8 cellular contexts compared by ENCODE assay signal in the genomic region with DNA sequence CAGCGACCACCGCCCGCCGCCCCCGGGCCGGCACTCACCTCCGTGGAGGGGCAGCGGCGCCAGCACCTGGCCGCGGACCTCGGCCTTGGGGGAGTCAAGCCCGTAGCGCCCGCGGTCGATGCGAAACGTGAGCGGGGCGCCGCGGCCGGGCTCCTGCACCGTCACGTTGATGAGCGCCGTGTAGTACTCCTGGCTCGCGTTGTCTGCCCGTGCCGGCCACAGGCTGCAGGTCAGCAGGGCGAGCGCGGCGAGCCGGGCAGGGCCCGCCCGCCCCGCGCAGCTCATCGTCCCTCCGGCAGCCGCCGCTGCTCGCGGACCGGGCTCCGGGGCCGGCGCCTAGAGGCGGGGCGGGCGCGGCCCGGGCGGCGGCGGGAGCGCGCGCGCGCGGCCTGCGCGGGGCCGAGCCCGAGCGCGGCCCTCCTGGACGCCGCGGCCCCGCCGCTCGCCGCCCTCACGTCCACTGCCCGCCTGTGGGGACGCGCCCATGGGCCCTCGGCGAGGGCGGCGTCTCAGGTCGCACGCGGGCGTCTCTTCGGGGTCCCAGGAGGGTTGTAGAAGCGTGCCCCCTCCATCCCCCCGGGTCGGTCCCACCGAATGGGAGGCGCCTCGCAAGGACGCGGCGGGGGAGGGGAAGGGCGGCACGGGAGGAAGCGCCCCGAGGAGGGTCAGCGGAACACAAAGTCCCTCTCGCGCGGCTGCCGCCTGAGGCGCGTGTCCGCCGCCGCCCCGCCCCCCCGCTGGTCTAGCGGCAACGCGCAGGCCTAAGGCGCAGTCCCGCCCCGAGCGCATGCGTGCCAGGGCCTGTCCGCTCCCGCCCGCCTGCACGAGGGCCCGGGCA. TPM values are rescaled to one million over a fixed set of nuclear protein-coding genes. Genes with fewer than 3 reads are reported as not detected.
A peak's percentile ranks its signal among the peaks of the same experiment; 100 is the strongest.
DNase-seq lines count a peak whose midpoint lies in the region; ATAC-seq and TF ChIP-seq lines count a peak whose summit lies in the region.

A gene with protein sequence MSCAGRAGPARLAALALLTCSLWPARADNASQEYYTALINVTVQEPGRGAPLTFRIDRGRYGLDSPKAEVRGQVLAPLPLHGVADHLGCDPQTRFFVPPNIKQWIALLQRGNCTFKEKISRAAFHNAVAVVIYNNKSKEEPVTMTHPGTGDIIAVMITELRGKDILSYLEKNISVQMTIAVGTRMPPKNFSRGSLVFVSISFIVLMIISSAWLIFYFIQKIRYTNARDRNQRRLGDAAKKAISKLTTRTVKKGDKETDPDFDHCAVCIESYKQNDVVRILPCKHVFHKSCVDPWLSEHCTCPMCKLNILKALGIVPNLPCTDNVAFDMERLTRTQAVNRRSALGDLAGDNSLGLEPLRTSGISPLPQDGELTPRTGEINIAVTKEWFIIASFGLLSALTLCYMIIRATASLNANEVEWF (minus strand): TSS at position 342 of the 838 bp plus-strand sequence. CDS start 57 bp downstream, at position 285.

- peaks cover 21% of the 10 kb centered on the region for H3K4me1 Mint-ChIP-seq in activated T-cell treated with anti-CD3 and anti-CD28 coated beads, Interleukin-2, amount 50 U/mL, for 4 hours (ENCODE audit: low read depth)

- H3K36me3 Mint-ChIP-seq in activated T-cell treated with anti-CD3 and anti-CD28 coated beads, Interleukin-2, amount 50 U/mL, for 4 hours (ENCODE audit: insufficient read depth): no peaks in the 10 kb centered on the region

- no peaks in the 10 kb centered on the region for H3K9me3 Mint-ChIP-seq in activated T-cell treated with anti-CD3 and anti-CD28 coated beads, Interleukin-2, amount 50 U/mL, for 4 hours

- intact Hi-C loops in mucosa of descending colon (cut with DNase I, micrococcal nuclease): no loop called here

- H3K27me3 Mint-ChIP-seq in activated T-cell treated with anti-CD3 and anti-CD28 coated beads, Interleukin-2, amount 50 U/mL, for 4 hours (ENCODE audit: low read depth): no peaks in the 10 kb centered on the region

- no peaks in the 10 kb centered on the region for H3K9me3 ChIP-seq in mucosa of descending colon

- DNase-seq in GM10266 (ENCODE audit: extremely low spot score): peak; percentile 79
- DNase-seq in HS-27A (ENCODE audit: low read depth): peak; percentile 51
- DNase-seq in activated T-cell treated with anti-CD3 and anti-CD28 coated beads, Interleukin-2, amount 50 U/mL, for 4 hours: peak; percentile 82
- DNase-seq in epithelial cell of proximal tubule (ENCODE audit: low read depth): peak; percentile 7
- DNase-seq in mucosa of descending colon: peak; percentile 92 to 97 (median 96)
- DNase-seq in stimulated activated CD8-positive, alpha-beta memory T cell treated with anti-CD3 and anti-CD28 coated beads, Interleukin-2, amount 100 ng/mL, for 1 hour (ENCODE audit: low read depth in 2 of 2): peak; percentile 75 to 76

- peaks cover 5% of the 10 kb centered on the region for H3K4me1 ChIP-seq in mucosa of descending colon (ENCODE audit: low read depth)

- H3K4me3 Mint-ChIP-seq in activated T-cell treated with anti-CD3 and anti-CD28 coated beads, Interleukin-2, amount 50 U/mL, for 4 hours: peak within 1 kb of the TSS; percentile 86

- TF ChIP-seq CTCF in GM10266 (IDR thresholded peaks at IDR 0.05; ENCODE audit: control insufficient read depth, insufficient read depth, low read depth, missing control alignments): no peak
- TF ChIP-seq CTCF in epithelial cell of proximal tubule (conservative IDR thresholded peaks at IDR 0.05; ENCODE audit: low read depth, low read length): no peak
- TF ChIP-seq CTCF in mucosa of descending colon (IDR thresholded peaks at IDR 0.05): no peak

- H3K36me3 ChIP-seq in mucosa of descending colon (ENCODE audit: low read depth): no peaks in the 10 kb centered on the region

- ATAC-seq in activated T-cell treated with anti-CD3 and anti-CD28 coated beads, Interleukin-2, amount 50 U/mL, for 4 hours: peak; percentile 80 to 82
- ATAC-seq in mucosa of descending colon (peak; percentile 95), HG03378 (IDR thresholded peaks at IDR 0.05; ENCODE audit: unreplicated experiment) (no peak)

- H3K4me3 ChIP-seq in epithelial cell of proximal tubule (ENCODE audit: low read depth, low read length) (peak within 1 kb of the TSS; percentile 73), mucosa of descending colon (peak within 1 kb of the TSS; percentile 67)

TF ChIP-seq in PFSK-1, 5 proteins besides CTCF, POLR2A, EP300 and RAD21:
- peak; percentile 85 for TF ChIP-seq FOXP2 (optimal IDR thresholded peaks at IDR 0.05; ENCODE audit: borderline replicate concordance, extremely low read depth, extremely low read length, insufficient read depth)
- TF ChIP-seq, protein P1, sequence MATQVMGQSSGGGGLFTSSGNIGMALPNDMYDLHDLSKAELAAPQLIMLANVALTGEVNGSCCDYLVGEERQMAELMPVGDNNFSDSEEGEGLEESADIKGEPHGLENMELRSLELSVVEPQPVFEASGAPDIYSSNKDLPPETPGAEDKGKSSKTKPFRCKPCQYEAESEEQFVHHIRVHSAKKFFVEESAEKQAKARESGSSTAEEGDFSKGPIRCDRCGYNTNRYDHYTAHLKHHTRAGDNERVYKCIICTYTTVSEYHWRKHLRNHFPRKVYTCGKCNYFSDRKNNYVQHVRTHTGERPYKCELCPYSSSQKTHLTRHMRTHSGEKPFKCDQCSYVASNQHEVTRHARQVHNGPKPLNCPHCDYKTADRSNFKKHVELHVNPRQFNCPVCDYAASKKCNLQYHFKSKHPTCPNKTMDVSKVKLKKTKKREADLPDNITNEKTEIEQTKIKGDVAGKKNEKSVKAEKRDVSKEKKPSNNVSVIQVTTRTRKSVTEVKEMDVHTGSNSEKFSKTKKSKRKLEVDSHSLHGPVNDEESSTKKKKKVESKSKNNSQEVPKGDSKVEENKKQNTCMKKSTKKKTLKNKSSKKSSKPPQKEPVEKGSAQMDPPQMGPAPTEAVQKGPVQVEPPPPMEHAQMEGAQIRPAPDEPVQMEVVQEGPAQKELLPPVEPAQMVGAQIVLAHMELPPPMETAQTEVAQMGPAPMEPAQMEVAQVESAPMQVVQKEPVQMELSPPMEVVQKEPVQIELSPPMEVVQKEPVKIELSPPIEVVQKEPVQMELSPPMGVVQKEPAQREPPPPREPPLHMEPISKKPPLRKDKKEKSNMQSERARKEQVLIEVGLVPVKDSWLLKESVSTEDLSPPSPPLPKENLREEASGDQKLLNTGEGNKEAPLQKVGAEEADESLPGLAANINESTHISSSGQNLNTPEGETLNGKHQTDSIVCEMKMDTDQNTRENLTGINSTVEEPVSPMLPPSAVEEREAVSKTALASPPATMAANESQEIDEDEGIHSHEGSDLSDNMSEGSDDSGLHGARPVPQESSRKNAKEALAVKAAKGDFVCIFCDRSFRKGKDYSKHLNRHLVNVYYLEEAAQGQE (IDR thresholded peaks at IDR 0.05; ENCODE audit: insufficient read depth in 1 of 2, low read depth in 2 of 2, low read length in 2 of 2): no peak
- TF ChIP-seq POLR2AphosphoS5 (IDR thresholded peaks at IDR 0.05; ENCODE audit: low read depth, low read length): peak; percentile 70
TF ChIP-seq in PFSK-1: peak in this region for 2.

RNA-seq across cellular contexts. Expression of the gene that starts here (rescaled TPM):
- 48.1 TPM for polyA plus RNA-seq in PFSK-1 (2012; ENCODE audit: insufficient read length, low read depth)
- 10 to 100 TPM; 17.2 to 19.5 (median 18.4) TPM for total RNA-seq in activated T-cell treated with anti-CD3 and anti-CD28 coated beads, Interleukin-2, amount 50 U/mL, for 4 hours
- 28.3 and 36.6 TPM in 2 replicates for total RNA-seq in epithelial cell of proximal tubule
- 10 to 100 TPM; 36.1 to 75.7 (median 56.1) TPM for total RNA-seq in mucosa of descending colon

Comparison
In these comparisons a context has a peak if more than half of its experiments do, and no peak if none do; other contexts are left out.
1. DNase-seq: peak in every context shown above with its lines; median percentile 96 in mucosa of descending colon; 82 in activated T-cell treated with anti-CD3 and anti-CD28 coated beads, Interleukin-2, amount 50 U/mL, for 4 hours; 79 in GM10266; 76 in stimulated activated CD8-positive, alpha-beta memory T cell treated with anti-CD3 and anti-CD28 coated beads, Interleukin-2, amount 100 ng/mL, for 1 hour; 51 in HS-27A; 7 in epithelial cell of proximal tubule.